In the genomic region with DNA sequence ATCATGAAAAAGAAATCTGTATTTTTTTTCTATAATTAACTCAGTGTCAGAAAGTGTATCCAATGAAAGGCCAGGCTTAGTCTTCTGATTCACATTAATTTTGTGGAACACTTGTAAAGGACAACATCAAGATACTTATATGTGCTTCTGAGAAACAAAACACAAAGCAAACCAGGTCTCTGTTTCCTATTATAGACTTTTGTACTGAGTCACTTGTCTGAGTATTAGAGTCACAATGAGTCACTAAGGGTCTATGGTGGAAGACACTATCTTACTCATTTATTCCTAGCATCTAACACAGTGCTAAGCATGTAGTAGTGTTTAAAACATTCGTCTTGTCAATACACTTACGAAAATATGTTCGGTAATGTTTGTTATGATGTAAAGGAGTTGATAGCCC, we compare ENCODE assay signal across 8 cellular contexts.
A peak's percentile ranks its signal among the peaks of the same experiment; 100 is the strongest.
DNase-seq lines count a peak whose midpoint lies in the region; ATAC-seq and TF ChIP-seq lines count a peak whose summit lies in the region.

No MANE protein-coding gene starts in this region.

- no peak for TF ChIP-seq CTCF in omental fat pad (IDR thresholded peaks at IDR 0.05)

- DNase-seq in H4 (ENCODE audit: low spot score) = peak; percentile 4
- DNase-seq in LHCN-M2 (ENCODE audit: low read depth) = peak; percentile 71
- DNase-seq in omental fat pad (ENCODE audit: low spot score) = no peak
- DNase-seq in NCI-H2196 treated with DMSO at 0.1 percent for 48 hours (lab: John Stamatoyannopoulos, UW; ENCODE audit: unreplicated experiment) = no peak
- DNase-seq in ureter (ENCODE audit: low spot score) = no peak
- no peak for DNase-seq in dermis blood vessel endothelial cell
- no peak for DNase-seq in hypothalamus (lab: John Stamatoyannopoulos, UW)

- ATAC-seq in GM18517 (IDR thresholded peaks at IDR 0.05; ENCODE audit: unreplicated experiment) = peak; percentile 99
- peak; percentile 80 for ATAC-seq in omental fat pad (ENCODE audit: low FRiP score)

Comparison
In these comparisons a context has a peak if more than half of its experiments do, and no peak if none do; other contexts are left out.
1. DNase-seq: peak in H4 (single experiment) and LHCN-M2 (single experiment); none in omental fat pad (single experiment), NCI-H2196 treated with DMSO at 0.1 percent for 48 hours (single experiment), ureter (single experiment), dermis blood vessel endothelial cell (single experiment) and hypothalamus (0 of 51).